Comparison of ENCODE assay signal across 27 cellular contexts in genomic region chr6:126716012-126716411, GRCh38.
DNase-seq lines count a peak whose midpoint lies in the region; FAIRE-seq and TF ChIP-seq lines count a peak whose summit lies in the region.
"Had no signal": no experiment of that assay in that cellular context is flagged by ENCODE, and none has a peak within 500 bp of the region (broad histone marks: within the 10 kb centered on the region; RNA-seq: fewer than 3 reads in every experiment).

No MANE protein-coding gene starts in this region.

- H3K27me3 ChIP-seq in osteoblast (ENCODE audit: insufficient read depth, low read length), result no peaks in the 10 kb centered on the region
- no peaks in the 10 kb centered on the region for H3K27me3 ChIP-seq in stomach

- 64 to 86% (median 85%) methylated on average over 2 of the region's 2 CpGs for WGBS in stomach, 5 donors

- no peak for TF ChIP-seq EP300 in stomach (IDR thresholded peaks at IDR 0.05)

- H3K36me3 Mint-ChIP-seq in HFFc6 (ENCODE audit: low read depth), result no peaks in the 10 kb centered on the region
- H3K36me3 Mint-ChIP-seq: CD14-positive monocyte; IgD-negative memory B cell; memory B cell; naive thymus-derived CD4-positive, alpha-beta T cell; WTC11 had no signal

- H3K27ac Mint-ChIP-seq in HFFc6, result peak overlapping the region; percentile 24; the same call in 1 of the 2 replicates
- H3K27ac Mint-ChIP-seq: activated naive CD4-positive, alpha-beta T cell treated with anti-CD3 and anti-CD28 coated beads for 36 hours; CD14-positive monocyte; memory B cell; naive thymus-derived CD4-positive, alpha-beta T cell; WTC11 had no signal

- TF ChIP-seq POLR2A in GM12891 (IDR thresholded peaks at IDR 0.05; ENCODE audit: low read depth, low read length) (no peak), stomach (IDR thresholded peaks at IDR 0.05) (no peak)

- H3K4me3 Mint-ChIP-seq in HFFc6, result peak overlapping the region; percentile 13
- H3K4me3 Mint-ChIP-seq: activated naive CD4-positive, alpha-beta T cell treated with anti-CD3 and anti-CD28 coated beads for 36 hours; CD14-positive monocyte; IgD-negative memory B cell; memory B cell; naive thymus-derived CD4-positive, alpha-beta T cell; WTC11 had no signal

- peak overlapping the region; percentile 27 for H3K4me2 ChIP-seq in osteoblast (ENCODE audit: insufficient read depth, low read length)
- H3K4me2 ChIP-seq: A549 had no signal

- H3K4me1 ChIP-seq in osteoblast (ENCODE audit: insufficient read depth, low read length) (peaks cover 9% of the 10 kb centered on the region), stomach (no peaks in the 10 kb centered on the region)
- H3K4me1 ChIP-seq: A549 had no signal

- no peak overlapping the region for H3K4me3 ChIP-seq in AG10803 (ENCODE audit: low read length)
- H3K4me3 ChIP-seq in osteoblast (ENCODE audit: insufficient read depth, low read length), result no peak overlapping the region
- H3K4me3 ChIP-seq in stomach, result no peak overlapping the region
- H3K4me3 ChIP-seq: A549 had no signal

- no peak for TF ChIP-seq CTCF in AG10803 (conservative IDR thresholded peaks at IDR 0.05; ENCODE audit: low read length)
- no peak for TF ChIP-seq CTCF in HFFc6 (IDR thresholded peaks at IDR 0.05)
- no peak for TF ChIP-seq CTCF in osteoblast (IDR thresholded peaks at IDR 0.05; ENCODE audit: extremely low read depth, low read depth, low read length)
- no peak for TF ChIP-seq CTCF in stomach (IDR thresholded peaks at IDR 0.05)

- no peak for FAIRE-seq in GM12891 (lab: Jason Lieb, UNC)
- FAIRE-seq: A549, GM12892, RCC 7860 had no signal

- H3K36me3 ChIP-seq in osteoblast (ENCODE audit: insufficient read depth, low read length) (no peaks in the 10 kb centered on the region), stomach (no peaks in the 10 kb centered on the region)

- no peaks in the 10 kb centered on the region for H3K79me2 ChIP-seq in osteoblast (ENCODE audit: insufficient read depth, low read length)

- DNase-seq in AG10803 (ENCODE audit: low read depth) (peak; percentile 72), HFFc6 (peak; percentile 35), fibroblast of gingiva (ENCODE audit: low read depth) (peak; percentile 27), osteoblast (ENCODE audit: insufficient read length, low spot score, missing footprints) (no peak), NCI-H1105 (lab: John Stamatoyannopoulos, UW) (no peak), GM12891 (ENCODE audit: insufficient read length, low spot score) (no peak), stomach (no peak)
- no peak for DNase-seq in effector CD4-positive, alpha-beta T cell
- DNase-seq: activated CD4-positive, alpha-beta T cell treated with anti-CD3 and anti-CD28 coated beads, Interleukin-2, amount 50 U/mL, for 1 hour; activated naive CD4-positive, alpha-beta T cell treated with anti-CD3 and anti-CD28 coated beads for 36 hours; DND-41; effector CD8-positive, alpha-beta T cell; naive thymus-derived CD4-positive, alpha-beta T cell; NCI-H2081; NCI-H226; NCI-H69; retina; SIG-M5; stimulated activated CD4-positive, alpha-beta T cell treated with anti-CD3 and anti-CD28 coated beads, Interleukin-2, amount 100 ng/mL, for 24 hours; trophoblast cell had no signal

- no peaks in the 10 kb centered on the region for H3K27me3 Mint-ChIP-seq in HFFc6 (ENCODE audit: insufficient read depth)
- H3K27me3 Mint-ChIP-seq: IgD-negative memory B cell; memory B cell; naive thymus-derived CD4-positive, alpha-beta T cell had no signal

- H3K4me1 Mint-ChIP-seq in HFFc6 (ENCODE audit: low read depth), result peaks cover 32% of the 10 kb centered on the region
- H3K4me1 Mint-ChIP-seq: CD14-positive monocyte; IgD-negative memory B cell; memory B cell; naive thymus-derived CD4-positive, alpha-beta T cell had no signal

- no peaks in the 10 kb centered on the region for H3K9me3 Mint-ChIP-seq in HFFc6
- H3K9me3 Mint-ChIP-seq: activated naive CD4-positive, alpha-beta T cell treated with anti-CD3 and anti-CD28 coated beads for 36 hours; IgD-negative memory B cell; memory B cell; naive thymus-derived CD4-positive, alpha-beta T cell; WTC11 had no signal

- no peaks in the 10 kb centered on the region for H4K20me1 ChIP-seq in osteoblast (ENCODE audit: insufficient read depth, low read length)

- H3K27ac ChIP-seq in osteoblast (ENCODE audit: low read depth, low read length) (no peak overlapping the region), stomach (no peak overlapping the region)
- H3K27ac ChIP-seq: A549 had no signal

- H2AFZ ChIP-seq in osteoblast (ENCODE audit: low read length), result peak overlapping the region; percentile 32

- intact Hi-C loops in stomach (cut with DNase I; ENCODE audit: low total_unique reads), result no loop called here

- no peaks in the 10 kb centered on the region for H3K9me3 ChIP-seq in osteoblast (ENCODE audit: low read depth, low read length)
- no peaks in the 10 kb centered on the region for H3K9me3 ChIP-seq in stomach
- H3K9me3 ChIP-seq: A549 had no signal

TF ChIP-seq in GM12891, 5 proteins besides CTCF, POLR2A, EP300 and RAD21:
- no peak for TF ChIP-seq POLR2AphosphoS5 (IDR thresholded peaks at IDR 0.05; ENCODE audit: low read depth, low read length)

Comparison
In these comparisons a context has a peak if more than half of its experiments do, and no peak if none do; other contexts are left out.
1. DNase-seq: peak in AG10803 (single experiment), HFFc6 (single experiment) and fibroblast of gingiva (single experiment); none in osteoblast (single experiment), NCI-H1105 (single experiment), GM12891 (single experiment), effector CD4-positive, alpha-beta T cell (single experiment) and stomach (single experiment).